In the genomic region with DNA sequence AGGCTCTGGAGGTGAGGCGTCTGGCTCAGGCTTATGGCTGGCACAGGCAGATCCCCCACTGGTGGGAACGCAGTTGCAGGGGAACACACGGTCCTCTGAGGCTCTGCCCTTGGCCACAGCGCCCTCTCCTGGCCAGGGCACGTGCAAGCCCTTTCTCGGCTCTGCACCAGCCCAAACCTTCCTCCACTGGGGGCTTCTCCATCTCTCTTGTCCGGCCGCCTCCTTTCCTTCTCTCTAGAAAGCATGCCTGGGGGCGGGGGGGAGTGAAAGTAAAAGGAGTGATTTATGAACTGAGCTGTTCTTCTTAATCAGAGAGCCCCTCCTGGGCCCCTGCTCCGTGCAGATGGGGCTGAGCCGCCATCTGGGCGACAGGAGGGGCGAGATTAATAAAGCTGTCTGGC, we compare ENCODE assay signal across 2 cellular contexts.
TF ChIP-seq lines count a peak whose summit lies in the region.

No MANE protein-coding gene starts in this region.

TF ChIP-seq in HEK293T, 16 proteins besides CTCF, POLR2A, EP300 and RAD21 (continued from another document):
- no peak for TF ChIP-seq CTBP1 (IDR thresholded peaks at IDR 0.05; ENCODE audit: borderline replicate concordance)
- TF ChIP-seq FOXA1 (IDR thresholded peaks at IDR 0.05): no peak
- no peak for TF ChIP-seq FOXM1 (IDR thresholded peaks at IDR 0.05; ENCODE audit: borderline replicate concordance)
- TF ChIP-seq BHLHE40 (IDR thresholded peaks at IDR 0.05; ENCODE audit: borderline replicate concordance): no peak

TF ChIP-seq in H1, 55 proteins besides CTCF, POLR2A, EP300 and RAD21 (continued from another document):
- TF ChIP-seq CHD2 (IDR thresholded peaks at IDR 0.05; ENCODE audit: low read length): peak; percentile 46; the same call in 1 of the 2 replicates
- TF ChIP-seq, protein P1, sequence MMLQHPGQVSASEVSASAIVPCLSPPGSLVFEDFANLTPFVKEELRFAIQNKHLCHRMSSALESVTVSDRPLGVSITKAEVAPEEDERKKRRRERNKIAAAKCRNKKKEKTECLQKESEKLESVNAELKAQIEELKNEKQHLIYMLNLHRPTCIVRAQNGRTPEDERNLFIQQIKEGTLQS (IDR thresholded peaks at IDR 0.05; ENCODE audit: insufficient read depth, low read depth, low read length): no peak
- TF ChIP-seq TAF7 (optimal IDR thresholded peaks at IDR 0.05; ENCODE audit: borderline replicate concordance, low read depth, low read length): no peak
- no peak for TF ChIP-seq POLR2AphosphoS5 (IDR thresholded peaks at IDR 0.05; ENCODE audit: low read depth, low read length)
- TF ChIP-seq CREB1 (IDR thresholded peaks at IDR 0.05): 0 out of 2 replicates have a peak, but pooled peaks have one; percentile 6
- TF ChIP-seq ASH2L (IDR thresholded peaks at IDR 0.05; ENCODE audit: low read length): peak; percentile 18
- no peak for TF ChIP-seq KDM4A (IDR thresholded peaks at IDR 0.05; ENCODE audit: low read depth, low read length, severe bottlenecking)
- TF ChIP-seq SIN3A (conservative IDR thresholded peaks at IDR 0.05 in 1 of 2, IDR thresholded peaks at IDR 0.05 in 1 of 2; ENCODE audit: low read depth in 1 of 2, low read length in 2 of 2): peak in 1 of 2 experiments; percentile 60; a peak in 1 of 4 replicates
- TF ChIP-seq USF2 (IDR thresholded peaks at IDR 0.05; ENCODE audit: low read length): no peak
- TF ChIP-seq PHF8 (conservative IDR thresholded peaks at IDR 0.05; ENCODE audit: low read depth, low read length): no peak
- no peak for TF ChIP-seq RFX5 (IDR thresholded peaks at IDR 0.05; ENCODE audit: borderline replicate concordance, low read depth, low read length)
- no peak for TF ChIP-seq MAFK (IDR thresholded peaks at IDR 0.05; ENCODE audit: low read depth, low read length)
- peak; percentile 16; the same call in 1 of the 2 replicates for TF ChIP-seq CEBPB (IDR thresholded peaks at IDR 0.05; ENCODE audit: low read depth, low read length)
- no peak for TF ChIP-seq SP2 (IDR thresholded peaks at IDR 0.05; ENCODE audit: low read length)
- no peak for TF ChIP-seq SIRT6 (IDR thresholded peaks at IDR 0.05; ENCODE audit: low read length)
- TF ChIP-seq YY1 (IDR thresholded peaks at IDR 0.05; ENCODE audit: low read depth, low read length): peak; percentile 26; the same call in 1 of the 2 replicates
- TF ChIP-seq GTF2F1 (IDR thresholded peaks at IDR 0.05; ENCODE audit: borderline replicate concordance, low read depth, low read length): no peak
- no peak for TF ChIP-seq NANOG (IDR thresholded peaks at IDR 0.05; ENCODE audit: insufficient read depth, low read depth, low read length, poor library complexity, severe bottlenecking)
